In genomic region chr7:9600974-9601373, GRCh38 we compare ENCODE assay signal across 16 cellular contexts.
DNase-seq lines count a peak whose midpoint lies in the region; TF ChIP-seq lines count a peak whose summit lies in the region.
"Had no signal": no experiment of that assay in that cellular context is flagged by ENCODE, and none has a peak within 500 bp of the region (broad histone marks: within the 10 kb centered on the region; RNA-seq: fewer than 3 reads in every experiment).

No MANE protein-coding gene starts in this region.

- H3K4me1 Mint-ChIP-seq in endothelial cell (ENCODE audit: unreplicated experiment) (no peaks in the 10 kb centered on the region), progenitor cell of endocrine pancreas (ENCODE audit: low read depth) (no peaks in the 10 kb centered on the region)
- H3K4me1 Mint-ChIP-seq: CD8-positive, alpha-beta memory T cell had no signal

- no peaks in the 10 kb centered on the region for H3F3A ChIP-seq in OCI-LY1 (ENCODE audit: insufficient read depth, low read length)

- DNase-seq in H4 (ENCODE audit: low spot score) (peak; percentile 44), endothelial cell (ENCODE audit: low spot score) (peak; percentile 65), progenitor cell of endocrine pancreas (ENCODE audit: low spot score, unreplicated experiment) (no peak), right atrium auricular region (ENCODE audit: low spot score) (no peak), DMS114 treated with DMSO at 0.1 percent for 48 hours (lab: John Stamatoyannopoulos, UW; ENCODE audit: unreplicated experiment) (no peak), NCI-H1105 (lab: John Stamatoyannopoulos, UW) (no peak)
- DNase-seq: activated effector memory CD4-positive, alpha-beta T cell treated with Interleukin-2 at 50 U/mL for 16 hours; amygdala; CD8-positive, alpha-beta memory T cell; heart left ventricle; left colon; posterior cingulate gyrus had no signal

- TF ChIP-seq CTCF in OCI-LY1 (IDR thresholded peaks at IDR 0.05; ENCODE audit: low read length) (peak; percentile 27; the same call in 1 of the 2 replicates), endothelial cell (IDR thresholded peaks at IDR 0.05; ENCODE audit: unreplicated experiment) (peak; percentile 53), progenitor cell of endocrine pancreas (IDR thresholded peaks at IDR 0.05; ENCODE audit: unreplicated experiment) (peak; percentile 41), right atrium auricular region (IDR thresholded peaks at IDR 0.05) (no peak)

- no peak overlapping the region for H3K9ac ChIP-seq in OCI-LY1 (ENCODE audit: low read length)

- H3K27me3 ChIP-seq in OCI-LY1 (ENCODE audit: insufficient read depth, low read length) (no peaks in the 10 kb centered on the region), right atrium auricular region (no peaks in the 10 kb centered on the region)
- H3K27me3 ChIP-seq: heart left ventricle had no signal

- no peak overlapping the region for H2AFZ ChIP-seq in OCI-LY1 (ENCODE audit: low read length)

- H3K9me3 Mint-ChIP-seq in endothelial cell (ENCODE audit: unreplicated experiment), result no peaks in the 10 kb centered on the region
- H3K9me3 Mint-ChIP-seq in progenitor cell of endocrine pancreas (ENCODE audit: low read depth), result no peaks in the 10 kb centered on the region

- H3K4me3 ChIP-seq in OCI-LY1 (ENCODE audit: low read depth, low read length, poor library complexity, severe bottlenecking) (no peak overlapping the region), right atrium auricular region (no peak overlapping the region)
- H3K4me3 ChIP-seq: heart left ventricle, SK-N-MC had no signal

- H3K36me3 ChIP-seq in OCI-LY1 (ENCODE audit: insufficient read depth, low read length), result no peaks in the 10 kb centered on the region
- no peaks in the 10 kb centered on the region for H3K36me3 ChIP-seq in right atrium auricular region
- H3K36me3 ChIP-seq: heart left ventricle had no signal

- no peaks in the 10 kb centered on the region for H3K9me3 ChIP-seq in OCI-LY1 (ENCODE audit: low read length)
- H3K9me3 ChIP-seq in right atrium auricular region, result no peaks in the 10 kb centered on the region

- H3K9me2 ChIP-seq in OCI-LY1 (ENCODE audit: low read depth, low read length), result no peaks in the 10 kb centered on the region

- no peaks in the 10 kb centered on the region for H3K36me3 Mint-ChIP-seq in endothelial cell (ENCODE audit: low read depth, unreplicated experiment)
- H3K36me3 Mint-ChIP-seq in progenitor cell of endocrine pancreas (ENCODE audit: insufficient read depth), result no peaks in the 10 kb centered on the region
- H3K36me3 Mint-ChIP-seq: CD8-positive, alpha-beta memory T cell had no signal

- H3K4me1 ChIP-seq in OCI-LY1 (ENCODE audit: insufficient read depth, low read length, severe bottlenecking), result no peaks in the 10 kb centered on the region
- H3K4me1 ChIP-seq in right atrium auricular region, result no peaks in the 10 kb centered on the region
- H3K4me1 ChIP-seq: heart left ventricle had no signal

- H3K4me3 Mint-ChIP-seq in endothelial cell (ENCODE audit: unreplicated experiment) (no peak overlapping the region), progenitor cell of endocrine pancreas (ENCODE audit: low read depth) (no peak overlapping the region)
- H3K4me3 Mint-ChIP-seq: CD8-positive, alpha-beta memory T cell had no signal

- no peak overlapping the region for H3K4me2 ChIP-seq in OCI-LY1 (ENCODE audit: low read length)

- H3K27ac ChIP-seq in OCI-LY1 (ENCODE audit: low read depth, low read length, poor library complexity, severe bottlenecking), result no peak overlapping the region
- H3K27ac ChIP-seq in right atrium auricular region, result no peak overlapping the region
- H3K27ac ChIP-seq: epithelial cell of prostate, heart left ventricle, SK-N-MC, VCaP had no signal

- no peaks in the 10 kb centered on the region for H3K79me2 ChIP-seq in OCI-LY1 (ENCODE audit: insufficient read depth, low read length)

- no peak overlapping the region for H3K27ac Mint-ChIP-seq in endothelial cell (ENCODE audit: unreplicated experiment)
- no peak overlapping the region for H3K27ac Mint-ChIP-seq in progenitor cell of endocrine pancreas
- H3K27ac Mint-ChIP-seq: CD8-positive, alpha-beta memory T cell had no signal

- no peaks in the 10 kb centered on the region for H3K27me3 Mint-ChIP-seq in endothelial cell (ENCODE audit: unreplicated experiment)
- H3K27me3 Mint-ChIP-seq in progenitor cell of endocrine pancreas, result no peaks in the 10 kb centered on the region
- H3K27me3 Mint-ChIP-seq: CD8-positive, alpha-beta memory T cell had no signal

- no peaks in the 10 kb centered on the region for H4K20me1 ChIP-seq in OCI-LY1 (ENCODE audit: insufficient read depth, low read length)

Comparison
In these comparisons a context has a peak if more than half of its experiments do, and no peak if none do; other contexts are left out.
1. DNase-seq: peak in H4 (single experiment) and endothelial cell (single experiment); none in progenitor cell of endocrine pancreas (single experiment), right atrium auricular region (single experiment), DMS114 treated with DMSO at 0.1 percent for 48 hours (single experiment) and NCI-H1105 (single experiment).
2. CTCF ChIP-seq: peak in OCI-LY1 (single experiment), endothelial cell (single experiment) and progenitor cell of endocrine pancreas (single experiment); none in right atrium auricular region (0 of 2).